Comparison of ENCODE assay signal across 1 cellular context in the genomic region with DNA sequence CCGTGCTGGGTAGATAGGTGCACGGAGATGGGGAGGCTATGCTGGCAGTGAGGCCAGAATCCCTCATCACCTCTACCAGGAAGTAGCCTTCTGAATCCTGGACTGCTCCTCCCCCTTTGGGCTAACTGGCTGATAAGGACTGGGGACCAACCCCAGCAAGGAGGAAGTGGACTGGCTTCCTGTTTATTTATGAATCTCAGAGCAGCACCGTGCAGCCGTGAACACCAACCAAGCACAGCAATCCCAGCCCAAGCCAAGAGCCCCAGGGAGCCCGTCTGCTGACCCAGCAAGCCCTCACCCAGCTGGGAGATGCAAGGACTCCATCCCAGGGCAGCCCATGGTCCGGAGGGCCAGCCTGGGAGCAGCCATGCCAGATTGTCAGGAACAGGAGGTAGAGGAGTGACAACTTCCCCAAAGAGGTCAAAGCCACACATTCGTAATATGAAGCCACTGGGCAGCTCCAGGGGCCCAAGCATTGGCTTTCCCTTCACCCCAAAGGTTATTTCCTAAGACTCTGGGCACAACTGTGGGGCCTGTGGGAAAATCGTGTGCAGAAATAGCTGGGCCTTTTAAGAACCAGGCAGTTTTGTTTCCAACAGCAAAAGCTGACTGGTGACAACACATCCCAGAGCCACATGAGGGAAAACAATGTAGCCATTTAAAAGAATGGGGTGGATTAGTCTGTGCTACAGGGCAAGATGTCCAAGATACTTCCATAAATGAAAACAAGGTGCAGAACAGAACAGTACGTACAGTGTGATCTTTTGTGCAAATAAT.
TF ChIP-seq lines count a peak whose summit lies in the region.

No MANE protein-coding gene starts in this region.

TF ChIP-seq in liver, 16 proteins besides CTCF, POLR2A, EP300 and RAD21 (continued from another document):
- TF ChIP-seq, protein P1, sequence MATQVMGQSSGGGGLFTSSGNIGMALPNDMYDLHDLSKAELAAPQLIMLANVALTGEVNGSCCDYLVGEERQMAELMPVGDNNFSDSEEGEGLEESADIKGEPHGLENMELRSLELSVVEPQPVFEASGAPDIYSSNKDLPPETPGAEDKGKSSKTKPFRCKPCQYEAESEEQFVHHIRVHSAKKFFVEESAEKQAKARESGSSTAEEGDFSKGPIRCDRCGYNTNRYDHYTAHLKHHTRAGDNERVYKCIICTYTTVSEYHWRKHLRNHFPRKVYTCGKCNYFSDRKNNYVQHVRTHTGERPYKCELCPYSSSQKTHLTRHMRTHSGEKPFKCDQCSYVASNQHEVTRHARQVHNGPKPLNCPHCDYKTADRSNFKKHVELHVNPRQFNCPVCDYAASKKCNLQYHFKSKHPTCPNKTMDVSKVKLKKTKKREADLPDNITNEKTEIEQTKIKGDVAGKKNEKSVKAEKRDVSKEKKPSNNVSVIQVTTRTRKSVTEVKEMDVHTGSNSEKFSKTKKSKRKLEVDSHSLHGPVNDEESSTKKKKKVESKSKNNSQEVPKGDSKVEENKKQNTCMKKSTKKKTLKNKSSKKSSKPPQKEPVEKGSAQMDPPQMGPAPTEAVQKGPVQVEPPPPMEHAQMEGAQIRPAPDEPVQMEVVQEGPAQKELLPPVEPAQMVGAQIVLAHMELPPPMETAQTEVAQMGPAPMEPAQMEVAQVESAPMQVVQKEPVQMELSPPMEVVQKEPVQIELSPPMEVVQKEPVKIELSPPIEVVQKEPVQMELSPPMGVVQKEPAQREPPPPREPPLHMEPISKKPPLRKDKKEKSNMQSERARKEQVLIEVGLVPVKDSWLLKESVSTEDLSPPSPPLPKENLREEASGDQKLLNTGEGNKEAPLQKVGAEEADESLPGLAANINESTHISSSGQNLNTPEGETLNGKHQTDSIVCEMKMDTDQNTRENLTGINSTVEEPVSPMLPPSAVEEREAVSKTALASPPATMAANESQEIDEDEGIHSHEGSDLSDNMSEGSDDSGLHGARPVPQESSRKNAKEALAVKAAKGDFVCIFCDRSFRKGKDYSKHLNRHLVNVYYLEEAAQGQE (IDR thresholded peaks at IDR 0.05) = no peak
- TF ChIP-seq EGR1 (IDR thresholded peaks at IDR 0.05; ENCODE audit: low read depth in 2 of 2) = no peak
- no peak for TF ChIP-seq JUND (IDR thresholded peaks at IDR 0.05)
- no peak for TF ChIP-seq RXRA (IDR thresholded peaks at IDR 0.05)
- no peak for TF ChIP-seq SP1 (IDR thresholded peaks at IDR 0.05)
- no peak for TF ChIP-seq HNF4G (IDR thresholded peaks at IDR 0.05)
- TF ChIP-seq YY1 (IDR thresholded peaks at IDR 0.05) = no peak
TF ChIP-seq in liver: peak in this region for 0.
